In the genomic region with DNA sequence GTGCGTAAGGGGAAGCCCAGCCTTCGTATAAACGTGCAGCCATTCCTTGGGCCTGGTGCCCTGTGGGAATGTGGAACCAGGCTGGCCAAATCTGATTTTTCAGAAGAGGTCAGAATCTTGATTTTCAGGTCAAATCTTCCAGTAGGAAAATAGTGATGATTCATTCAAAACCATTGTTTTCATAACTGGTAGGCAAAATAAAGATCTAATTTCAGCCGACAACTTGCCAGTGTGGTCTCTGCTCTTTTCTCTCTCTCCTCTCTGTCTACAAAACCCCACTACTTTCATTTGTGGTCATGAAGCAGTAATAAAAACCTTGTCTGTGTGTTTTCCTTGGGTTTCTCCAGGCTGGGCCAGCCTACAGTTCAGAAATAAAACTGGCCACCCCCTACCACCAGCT, we compare ENCODE assay signal across 2 cellular contexts.
TF ChIP-seq lines count a peak whose summit lies in the region.

No MANE protein-coding gene starts in this region.

TF ChIP-seq in H1, 55 proteins besides CTCF, POLR2A, EP300 and RAD21:
- TF ChIP-seq CBX5 (IDR thresholded peaks at IDR 0.05; ENCODE audit: low read depth, low read length) (no peak), CHD2 (IDR thresholded peaks at IDR 0.05; ENCODE audit: low read length) (no peak), KDM1A (IDR thresholded peaks at IDR 0.05; ENCODE audit: borderline replicate concordance, low read length) (no peak), MAFK (IDR thresholded peaks at IDR 0.05; ENCODE audit: low read depth, low read length) (no peak), BACH1 (IDR thresholded peaks at IDR 0.05; ENCODE audit: low read length) (no peak), ASH2L (IDR thresholded peaks at IDR 0.05; ENCODE audit: low read length) (no peak), PHF8 (conservative IDR thresholded peaks at IDR 0.05; ENCODE audit: low read depth, low read length) (no peak), RXRA (IDR thresholded peaks at IDR 0.05; ENCODE audit: insufficient read depth, low read depth, low read length) (no peak), TEAD4 (IDR thresholded peaks at IDR 0.05; ENCODE audit: low read depth, low read length) (no peak), SUZ12 (IDR thresholded peaks at IDR 0.05; ENCODE audit: low read length) (no peak), NANOG (IDR thresholded peaks at IDR 0.05; ENCODE audit: insufficient read depth, low read depth, low read length, poor library complexity, severe bottlenecking) (no peak), CEBPB (IDR thresholded peaks at IDR 0.05; ENCODE audit: low read depth, low read length) (no peak), JUN (IDR thresholded peaks at IDR 0.05; ENCODE audit: low read depth, low read length) (no peak), SP1 (IDR thresholded peaks at IDR 0.05; ENCODE audit: low read depth, low read length) (no peak), RBBP5 (IDR thresholded peaks at IDR 0.05; ENCODE audit: borderline replicate concordance, low read depth, low read length) (no peak)
- TF ChIP-seq, protein P1, sequence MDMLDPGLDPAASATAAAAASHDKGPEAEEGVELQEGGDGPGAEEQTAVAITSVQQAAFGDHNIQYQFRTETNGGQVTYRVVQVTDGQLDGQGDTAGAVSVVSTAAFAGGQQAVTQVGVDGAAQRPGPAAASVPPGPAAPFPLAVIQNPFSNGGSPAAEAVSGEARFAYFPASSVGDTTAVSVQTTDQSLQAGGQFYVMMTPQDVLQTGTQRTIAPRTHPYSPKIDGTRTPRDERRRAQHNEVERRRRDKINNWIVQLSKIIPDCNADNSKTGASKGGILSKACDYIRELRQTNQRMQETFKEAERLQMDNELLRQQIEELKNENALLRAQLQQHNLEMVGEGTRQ (IDR thresholded peaks at IDR 0.05; ENCODE audit: low read length), result no peak
- TF ChIP-seq, protein P2, sequence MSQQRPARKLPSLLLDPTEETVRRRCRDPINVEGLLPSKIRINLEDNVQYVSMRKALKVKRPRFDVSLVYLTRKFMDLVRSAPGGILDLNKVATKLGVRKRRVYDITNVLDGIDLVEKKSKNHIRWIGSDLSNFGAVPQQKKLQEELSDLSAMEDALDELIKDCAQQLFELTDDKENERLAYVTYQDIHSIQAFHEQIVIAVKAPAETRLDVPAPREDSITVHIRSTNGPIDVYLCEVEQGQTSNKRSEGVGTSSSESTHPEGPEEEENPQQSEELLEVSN (IDR thresholded peaks at IDR 0.05), result no peak

TF ChIP-seq in neural cell, 6 proteins besides CTCF, POLR2A, EP300 and RAD21:
- TF ChIP-seq EZH2 (IDR thresholded peaks at IDR 0.05; ENCODE audit: borderline replicate concordance, insufficient read depth, low read length, poor library complexity, severe bottlenecking) (no peak), MXI1 (conservative IDR thresholded peaks at IDR 0.05; ENCODE audit: poor library complexity, severe bottlenecking) (no peak), TAF1 (IDR thresholded peaks at IDR 0.05; ENCODE audit: low read depth) (no peak), POLR2AphosphoS5 (IDR thresholded peaks at IDR 0.05) (no peak), SMC3 (conservative IDR thresholded peaks at IDR 0.05; ENCODE audit: poor library complexity) (no peak)
- TF ChIP-seq, protein P3, sequence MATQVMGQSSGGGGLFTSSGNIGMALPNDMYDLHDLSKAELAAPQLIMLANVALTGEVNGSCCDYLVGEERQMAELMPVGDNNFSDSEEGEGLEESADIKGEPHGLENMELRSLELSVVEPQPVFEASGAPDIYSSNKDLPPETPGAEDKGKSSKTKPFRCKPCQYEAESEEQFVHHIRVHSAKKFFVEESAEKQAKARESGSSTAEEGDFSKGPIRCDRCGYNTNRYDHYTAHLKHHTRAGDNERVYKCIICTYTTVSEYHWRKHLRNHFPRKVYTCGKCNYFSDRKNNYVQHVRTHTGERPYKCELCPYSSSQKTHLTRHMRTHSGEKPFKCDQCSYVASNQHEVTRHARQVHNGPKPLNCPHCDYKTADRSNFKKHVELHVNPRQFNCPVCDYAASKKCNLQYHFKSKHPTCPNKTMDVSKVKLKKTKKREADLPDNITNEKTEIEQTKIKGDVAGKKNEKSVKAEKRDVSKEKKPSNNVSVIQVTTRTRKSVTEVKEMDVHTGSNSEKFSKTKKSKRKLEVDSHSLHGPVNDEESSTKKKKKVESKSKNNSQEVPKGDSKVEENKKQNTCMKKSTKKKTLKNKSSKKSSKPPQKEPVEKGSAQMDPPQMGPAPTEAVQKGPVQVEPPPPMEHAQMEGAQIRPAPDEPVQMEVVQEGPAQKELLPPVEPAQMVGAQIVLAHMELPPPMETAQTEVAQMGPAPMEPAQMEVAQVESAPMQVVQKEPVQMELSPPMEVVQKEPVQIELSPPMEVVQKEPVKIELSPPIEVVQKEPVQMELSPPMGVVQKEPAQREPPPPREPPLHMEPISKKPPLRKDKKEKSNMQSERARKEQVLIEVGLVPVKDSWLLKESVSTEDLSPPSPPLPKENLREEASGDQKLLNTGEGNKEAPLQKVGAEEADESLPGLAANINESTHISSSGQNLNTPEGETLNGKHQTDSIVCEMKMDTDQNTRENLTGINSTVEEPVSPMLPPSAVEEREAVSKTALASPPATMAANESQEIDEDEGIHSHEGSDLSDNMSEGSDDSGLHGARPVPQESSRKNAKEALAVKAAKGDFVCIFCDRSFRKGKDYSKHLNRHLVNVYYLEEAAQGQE (IDR thresholded peaks at IDR 0.05; ENCODE audit: borderline replicate concordance), result no peak
